In the genomic region with DNA sequence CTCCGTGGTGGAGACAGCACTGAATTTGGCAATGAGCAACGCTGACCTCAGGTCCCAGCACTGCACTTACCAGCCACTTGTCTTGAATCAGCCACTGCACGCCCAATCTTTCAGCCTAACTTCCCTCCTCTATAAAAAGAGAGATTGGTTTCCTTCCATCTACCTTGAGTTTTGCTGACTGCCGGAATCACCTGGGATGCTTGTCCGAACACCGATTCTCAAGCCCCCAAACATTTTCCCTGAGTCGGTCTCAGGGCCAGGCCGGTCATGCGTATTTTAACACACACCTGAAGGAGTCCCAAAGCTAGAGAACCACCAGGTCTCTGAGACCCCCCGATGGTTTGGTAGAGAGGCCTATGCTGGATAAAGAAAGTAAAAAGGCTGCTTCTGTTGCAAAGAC, we compare ENCODE assay signal across 22 cellular contexts.
A peak's percentile ranks its signal among the peaks of the same experiment; 100 is the strongest.
DNase-seq lines count a peak whose midpoint lies in the region; ATAC-seq and TF ChIP-seq lines count a peak whose summit lies in the region.
"Had no signal": no experiment of that assay in that cellular context is flagged by ENCODE, and none has a peak within 500 bp of the region (broad histone marks: within the 10 kb centered on the region; RNA-seq: fewer than 3 reads in every experiment).

No MANE protein-coding gene starts in this region.

- H3K4me3 Mint-ChIP-seq in neural progenitor cell, result no peak overlapping the region
- H3K4me3 Mint-ChIP-seq: CD14-positive monocyte; CD4-positive, alpha-beta T cell; CD8-positive, alpha-beta memory T cell; H9 had no signal

- no peaks in the 10 kb centered on the region for H3K9me3 Mint-ChIP-seq in neural progenitor cell
- H3K9me3 Mint-ChIP-seq: CD4-positive, alpha-beta T cell; H9 had no signal

- H3K27me3 ChIP-seq in right atrium auricular region, result no peaks in the 10 kb centered on the region
- H3K27me3 ChIP-seq in neural progenitor cell, result no peaks in the 10 kb centered on the region
- H3K27me3 ChIP-seq: BLaER1 treated with 17β-estradiol and CSF1 and Interleukin-3, amounts not matched to agents 10 nM and 100 nM had no signal

- H3K27ac Mint-ChIP-seq in neural progenitor cell, result no peak overlapping the region
- H3K27ac Mint-ChIP-seq: CD14-positive monocyte; CD4-positive, alpha-beta T cell; CD8-positive, alpha-beta memory T cell had no signal

- H3K36me3 ChIP-seq in right atrium auricular region (no peaks in the 10 kb centered on the region), neural progenitor cell (no peaks in the 10 kb centered on the region)
- H3K36me3 ChIP-seq: BE2C; BLaER1 treated with 17β-estradiol and CSF1 and Interleukin-3, amounts not matched to agents 10 nM and 100 nM had no signal

- no peaks in the 10 kb centered on the region for H4K20me1 ChIP-seq in neural progenitor cell (ENCODE audit: low read depth)
- H4K20me1 ChIP-seq: BLaER1 treated with 17β-estradiol and CSF1 and Interleukin-3, amounts not matched to agents 10 nM and 100 nM had no signal

- no peak overlapping the region for H2AFZ ChIP-seq in neural progenitor cell (replicated peaks)
- H2AFZ ChIP-seq: GM23248 had no signal

- H3K9ac ChIP-seq in neural progenitor cell, result no peak overlapping the region
- H3K9ac ChIP-seq: BLaER1 treated with 17β-estradiol and CSF1 and Interleukin-3, amounts not matched to agents 10 nM and 100 nM; GM23248 had no signal

- no peak for DNase-seq in Right ventricle myocardium superior
- no peak for DNase-seq in right atrium auricular region (ENCODE audit: low spot score)
- DNase-seq in coronary artery (ENCODE audit: low spot score), result peak; percentile 43
- DNase-seq in neural progenitor cell (ENCODE audit: low spot score), result no peak
- no peak for DNase-seq in stimulated activated CD4-positive, alpha-beta T cell treated with anti-CD3 and anti-CD28 coated beads, Interleukin-15, amount 100 ng/mL, for 24 hours
- DNase-seq: 8988T; ACHN; AML-193; BE2C; CD4-positive, alpha-beta T cell; CD8-positive, alpha-beta memory T cell; DMS 273 treated with DMSO at 0.1 percent for 48 hours; DMS79; EL; GDM1; GM23248; H9 had no signal

- no peak for TF ChIP-seq CTCF in right atrium auricular region (IDR thresholded peaks at IDR 0.05)
- TF ChIP-seq CTCF in coronary artery (IDR thresholded peaks at IDR 0.05), result no peak
- no peak for TF ChIP-seq CTCF in neural progenitor cell (IDR thresholded peaks at IDR 0.05)

- H3K27me3 Mint-ChIP-seq in neural progenitor cell (ENCODE audit: insufficient read depth, low read depth), result peaks cover 7% of the 10 kb centered on the region

- H3K4me1 ChIP-seq in right atrium auricular region, result peaks cover 0 to 18% of the 10 kb centered on the region in 2 donors
- peaks cover 38% of the 10 kb centered on the region for H3K4me1 ChIP-seq in neural progenitor cell
- H3K4me1 ChIP-seq: A549; BE2C; BLaER1 treated with 17β-estradiol and CSF1 and Interleukin-3, amounts not matched to agents 10 nM and 100 nM had no signal

- intact Hi-C loops in Right ventricle myocardium superior (cut with DNase I), result no loop called here

- no peaks in the 10 kb centered on the region for H3K79me2 ChIP-seq in neural progenitor cell (ENCODE audit: low read depth)

- H3K9me3 ChIP-seq in right atrium auricular region (no peaks in the 10 kb centered on the region), neural progenitor cell (ENCODE audit: low read depth) (no peaks in the 10 kb centered on the region)
- H3K9me3 ChIP-seq: A549; BE2C; BLaER1 treated with 17β-estradiol and CSF1 and Interleukin-3, amounts not matched to agents 10 nM and 100 nM had no signal

- H3K4me3 ChIP-seq in right atrium auricular region, result no peak overlapping the region
- no peak overlapping the region for H3K4me3 ChIP-seq in coronary artery
- H3K4me3 ChIP-seq in neural progenitor cell, result no peak overlapping the region
- H3K4me3 ChIP-seq: A549; BLaER1 treated with 17β-estradiol and CSF1 and Interleukin-3, amounts not matched to agents 10 nM and 100 nM; GM23248 had no signal

- H3K36me3 Mint-ChIP-seq in neural progenitor cell, result no peaks in the 10 kb centered on the region
- H3K36me3 Mint-ChIP-seq: CD14-positive monocyte; CD8-positive, alpha-beta memory T cell had no signal

- ATAC-seq in Right ventricle myocardium superior (ENCODE audit: poor library complexity) (peak; percentile 41), GM18517 (IDR thresholded peaks at IDR 0.05; ENCODE audit: unreplicated experiment) (no peak)
- ATAC-seq: A549, HCT116 had no signal

- H3F3A ChIP-seq in neural progenitor cell (ENCODE audit: low read depth), result peaks cover 27% of the 10 kb centered on the region

- H3K27ac ChIP-seq in right atrium auricular region (no peak overlapping the region), coronary artery (no peak overlapping the region), neural progenitor cell (no peak overlapping the region)
- H3K27ac ChIP-seq: A549; BLaER1 treated with 17β-estradiol and CSF1 and Interleukin-3, amounts not matched to agents 10 nM and 100 nM; GM23248 had no signal

- H3K4me2 ChIP-seq in neural progenitor cell, result peak overlapping the region; percentile 46
- H3K4me2 ChIP-seq: A549; BLaER1 treated with 17β-estradiol and CSF1 and Interleukin-3, amounts not matched to agents 10 nM and 100 nM had no signal

- peaks cover 17% of the 10 kb centered on the region for H3K4me1 Mint-ChIP-seq in neural progenitor cell
- H3K4me1 Mint-ChIP-seq: CD14-positive monocyte; CD8-positive, alpha-beta memory T cell had no signal
